Comparison of ENCODE assay signal across 10 cellular contexts in genomic region chr16:24544640-24545039, GRCh38. TPM values are rescaled to one million over a fixed set of nuclear protein-coding genes. Genes with fewer than 3 reads are reported as not detected.
A peak's percentile ranks its signal among the peaks of the same experiment; 100 is the strongest.
DNase-seq lines count a peak whose midpoint lies in the region; ATAC-seq and TF ChIP-seq lines count a peak whose summit lies in the region.
"Had no signal": no experiment of that assay in that cellular context is flagged by ENCODE, and none has a peak within 500 bp of the region (broad histone marks: within the 10 kb centered on the region; RNA-seq: fewer than 3 reads in every experiment).

No MANE protein-coding gene starts in this region.

- H3K4me1 ChIP-seq in esophagus muscularis mucosa: peaks cover 35 to 58% (median 52%) of the 10 kb centered on the region in 4 donors
- peaks cover 30% of the 10 kb centered on the region for H3K4me1 ChIP-seq in rectal smooth muscle tissue (ENCODE audit: control insufficient read depth, insufficient read depth, low read length)
- peaks cover 8% of the 10 kb centered on the region for H3K4me1 ChIP-seq in mucosa of descending colon (ENCODE audit: low read depth)

- intact Hi-C loops in esophagus muscularis mucosa (cut with DNase I) (no loop called here), mucosa of descending colon (cut with DNase I, micrococcal nuclease) (no loop called here)

- H3K9ac ChIP-seq in rectal smooth muscle tissue (ENCODE audit: low read length): no peak overlapping the region

- H3K4me3 ChIP-seq in esophagus muscularis mucosa (peak overlapping the region in 2 of 4 donors; percentile 9 to 91), rectal smooth muscle tissue (ENCODE audit: low read length) (no peak overlapping the region), mucosa of descending colon (no peak overlapping the region)

- no peak for TF ChIP-seq CTCF in esophagus muscularis mucosa (IDR thresholded peaks at IDR 0.05)
- TF ChIP-seq CTCF in mucosa of descending colon (IDR thresholded peaks at IDR 0.05): no peak

- H3K36me3 ChIP-seq in esophagus muscularis mucosa: peaks cover 8 to 35% (median 21%) of the 10 kb centered on the region in 4 donors
- peaks cover 4% of the 10 kb centered on the region for H3K36me3 ChIP-seq in rectal smooth muscle tissue (ENCODE audit: control insufficient read depth, insufficient read depth, low read length)
- peaks cover 5% of the 10 kb centered on the region for H3K36me3 ChIP-seq in mucosa of descending colon (ENCODE audit: low read depth)

- H3K27me3 ChIP-seq in esophagus muscularis mucosa (no peaks in the 10 kb centered on the region), rectal smooth muscle tissue (ENCODE audit: control insufficient read depth, insufficient read depth, low read length) (no peaks in the 10 kb centered on the region)

- WGBS in esophagus muscularis mucosa: 21% methylated on average over 3 of the region's 3 CpGs

- no peak for ATAC-seq in mucosa of descending colon
- ATAC-seq in activated CD4-positive, CD25-positive, alpha-beta regulatory T cell treated with anti-CD3 and anti-CD28 coated beads, Interleukin-2, amount 50 U/mL, for 24 hours: no peak
- ATAC-seq in GM19467 (IDR thresholded peaks at IDR 0.05; ENCODE audit: unreplicated experiment): no peak

- DNase-seq in EH (ENCODE audit: low read depth) (peak; percentile 60), M059J (ENCODE audit: low read depth) (peak; percentile 34), esophagus muscularis mucosa (ENCODE audit: extremely low spot score) (no peak), mucosa of descending colon (no peak)
- DNase-seq: effector CD4-positive, alpha-beta T cell; NCI-H2029; stimulated activated naive CD4-positive, alpha-beta T cell treated with Interleukin-2 at 50 U/mL for 16 hours had no signal

- no peak for TF ChIP-seq POLR2A in esophagus muscularis mucosa (IDR thresholded peaks at IDR 0.05; ENCODE audit: low read depth)

- peak; percentile 30 for TF ChIP-seq EP300 in esophagus muscularis mucosa (IDR thresholded peaks at IDR 0.05)

- H3K9me3 ChIP-seq in esophagus muscularis mucosa: no peaks in the 10 kb centered on the region
- H3K9me3 ChIP-seq in mucosa of descending colon: no peaks in the 10 kb centered on the region

- H3K27ac ChIP-seq in esophagus muscularis mucosa (replicated peaks in 1 of 4): peak overlapping the region; percentile 65 to 100 (median 96)
- peak overlapping the region; percentile 49 for H3K27ac ChIP-seq in rectal smooth muscle tissue (ENCODE audit: low read depth, low read length)

RNA-seq across cellular contexts. Expression of gene RBBP6, which starts 5.3 kb away (rescaled TPM):
- 19.2 and 31.6 TPM in 2 replicates for total RNA-seq in M059J (2014; rRNA removed; shearing (Covaris generic))
- total RNA-seq in esophagus muscularis mucosa: 10 to 100 TPM; 45.7 to 89.0 (median 53.1) TPM
- total RNA-seq in mucosa of descending colon: 10 to 100 TPM; 36.3 to 61.5 (median 37.4) TPM

Comparison
In these comparisons a context has a peak if more than half of its experiments do, and no peak if none do; other contexts are left out.
1. DNase-seq: peak in EH (single experiment) and M059J (single experiment); none in esophagus muscularis mucosa (single experiment) and mucosa of descending colon (0 of 3).